Comparison of ENCODE assay signal across 1 cellular context in the genomic region with DNA sequence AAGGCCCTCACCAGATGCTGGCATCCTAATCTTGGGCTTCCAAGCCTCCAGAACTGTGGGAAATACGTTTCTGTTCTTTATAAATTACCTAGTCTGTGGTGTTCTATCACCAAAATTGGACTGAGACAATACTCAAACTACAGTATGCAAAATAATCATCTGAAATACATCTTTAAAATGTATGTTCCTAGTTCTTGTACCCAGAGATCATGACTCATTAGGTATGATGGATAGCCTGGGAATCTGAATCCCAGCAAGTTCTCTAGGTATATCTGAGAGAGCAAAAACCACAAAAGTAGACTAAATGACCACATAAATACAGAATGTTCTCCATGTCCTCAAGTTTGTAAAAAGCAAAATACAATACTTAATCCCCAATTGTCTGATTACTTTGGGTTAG.
TF ChIP-seq lines count a peak whose summit lies in the region.

No MANE protein-coding gene starts in this region.

TF ChIP-seq in IMR-90, 13 proteins besides CTCF, POLR2A, EP300 and RAD21 (continued from another document):
- TF ChIP-seq, protein P1, sequence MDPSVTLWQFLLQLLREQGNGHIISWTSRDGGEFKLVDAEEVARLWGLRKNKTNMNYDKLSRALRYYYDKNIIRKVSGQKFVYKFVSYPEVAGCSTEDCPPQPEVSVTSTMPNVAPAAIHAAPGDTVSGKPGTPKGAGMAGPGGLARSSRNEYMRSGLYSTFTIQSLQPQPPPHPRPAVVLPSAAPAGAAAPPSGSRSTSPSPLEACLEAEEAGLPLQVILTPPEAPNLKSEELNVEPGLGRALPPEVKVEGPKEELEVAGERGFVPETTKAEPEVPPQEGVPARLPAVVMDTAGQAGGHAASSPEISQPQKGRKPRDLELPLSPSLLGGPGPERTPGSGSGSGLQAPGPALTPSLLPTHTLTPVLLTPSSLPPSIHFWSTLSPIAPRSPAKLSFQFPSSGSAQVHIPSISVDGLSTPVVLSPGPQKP (IDR thresholded peaks at IDR 0.05; ENCODE audit: borderline replicate concordance, low read depth, low read length): no peak
